ENCODE assay signal across 29 cellular contexts in genomic region chr3:16810593-16811367, GRCh38.
DNase-seq lines count a peak whose midpoint lies in the region; ATAC-seq and TF ChIP-seq lines count a peak whose summit lies in the region.
"Had no signal": no experiment of that assay in that cellular context is flagged by ENCODE, and none has a peak within 500 bp of the region (broad histone marks: within the 10 kb centered on the region; RNA-seq: fewer than 3 reads in every experiment).

No MANE protein-coding gene starts in this region.

- H3K14ac ChIP-seq in H9 (ENCODE audit: insufficient read depth, low read length), result no peak overlapping the region

- H3K36me3 Mint-ChIP-seq in CD4-positive, alpha-beta T cell (ENCODE audit: low read depth), result no peaks in the 10 kb centered on the region
- H3K36me3 Mint-ChIP-seq in H9 (ENCODE audit: insufficient read depth in 1 of 3, low read depth in 3 of 3) (peaks cover 0 to 6% (median 4%) of the 10 kb centered on the region in 3 experiments; a peak in 3 of 7 replicates), WTC11 (peaks cover 5% of the 10 kb centered on the region; the same call in 1 of the 2 replicates)
- peaks cover 3% of the 10 kb centered on the region for H3K36me3 Mint-ChIP-seq in activated naive CD8-positive, alpha-beta T cell treated with anti-CD3 and anti-CD28 coated beads for 36 hours
- H3K36me3 Mint-ChIP-seq: naive B cell; stimulated activated effector memory CD8-positive, alpha-beta T cell treated with anti-CD3 and anti-CD28 coated beads, Interleukin-12 subunit alpha, Interleukin-12 subunit beta, amount 100 ng/mL, for 72 hours had no signal

- ATAC-seq in CD4-positive, alpha-beta T cell (ENCODE audit: poor library complexity), result peak; percentile 29
- ATAC-seq in WTC11 (peak; percentile 51), GM18870 (IDR thresholded peaks at IDR 0.05; ENCODE audit: unreplicated experiment) (no peak), HG03571 (IDR thresholded peaks at IDR 0.05; ENCODE audit: unreplicated experiment) (no peak)
- ATAC-seq: left colon had no signal

- no peak overlapping the region for H4K8ac ChIP-seq in H9 (replicated peaks; ENCODE audit: insufficient read length, low read depth, low read length)
- no peak overlapping the region for H4K8ac ChIP-seq in mesendoderm (ENCODE audit: low read depth, low read length)

- no peak overlapping the region for H3T11ph ChIP-seq in H9 (ENCODE audit: low read length)

- H2BK5ac ChIP-seq in H9 (ENCODE audit: insufficient read length, low read length) (no peak overlapping the region), mesendoderm (ENCODE audit: low read length) (no peak overlapping the region)

- no peaks in the 10 kb centered on the region for H3K23me2 ChIP-seq in H9 (ENCODE audit: insufficient read length, low read depth, low read length, poor library complexity, severe bottlenecking)

- WGBS in H9 (ENCODE audit: extremely low coverage, insufficient read length, low lambda C conversion rate), result no CpG with 5 or more reads among the region's 7 CpGs
- no CpG with 5 or more reads among the region's 7 CpGs for WGBS in mesendoderm (ENCODE audit: extremely low coverage, insufficient coverage, low lambda C conversion rate)

- no peak overlapping the region for H2BK12ac ChIP-seq in H9 (ENCODE audit: insufficient read length, low read depth, low read length)

- H3K18ac ChIP-seq in H9 (ENCODE audit: insufficient read length, low read depth, low read length), result no peak overlapping the region
- H3K18ac ChIP-seq in mesendoderm (ENCODE audit: low read length), result no peak overlapping the region

- H4K5ac ChIP-seq in H9 (ENCODE audit: insufficient read length, low read depth, low read length), result no peak overlapping the region
- H4K5ac ChIP-seq in mesendoderm (ENCODE audit: low read length), result no peak overlapping the region

- POLR2A ChIA-PET in CD4-positive, alpha-beta T cell (lab: Charles Lee), result interaction anchor here (0.6 to 1.9 kb wide), 3 partner anchors 9 to 112 kb away, joined by 3 to 7 read pairs (median 3); no protein-coding TSS in a partner anchor
- POLR2A ChIA-PET in WTC11 (lab: Charles Lee), result interaction anchor here (0.6 to 0.7 kb wide), 2 partner anchors 17 to 27 kb away, joined by 3 to 4 read pairs; no protein-coding TSS in a partner anchor

- no peak overlapping the region for H2BK120ac ChIP-seq in H9 (ENCODE audit: low read depth, low read length, poor library complexity, severe bottlenecking)
- H2BK120ac ChIP-seq in mesendoderm (ENCODE audit: low read depth, low read length), result no peak overlapping the region

- H3K4ac ChIP-seq in H9 (ENCODE audit: low read depth, low read length) (no peak overlapping the region), mesendoderm (ENCODE audit: low read depth, low read length) (no peak overlapping the region)

- no peak overlapping the region for H3K9ac ChIP-seq in H9 (ENCODE audit: extremely low read depth, insufficient read length, low read length)
- H3K9ac ChIP-seq in mesendoderm (ENCODE audit: low read length), result no peak overlapping the region
- H3K9ac ChIP-seq: KMS-11 had no signal

- H2AFZ ChIP-seq in H9 (ENCODE audit: low read length), result no peak overlapping the region

- H2AK5ac ChIP-seq in H9 (ENCODE audit: insufficient read length, low read length) (no peak overlapping the region), mesendoderm (ENCODE audit: low read length) (no peak overlapping the region)

- no peak overlapping the region for H4K91ac ChIP-seq in H9 (ENCODE audit: insufficient read length, low read depth, low read length)

- H3K27ac ChIP-seq in CD4-positive, alpha-beta T cell (ENCODE audit: low read depth, low read length), result no peak overlapping the region
- H3K27ac ChIP-seq in H9 (ENCODE audit: insufficient read length, low read depth, low read length) (no peak overlapping the region), mesendoderm (ENCODE audit: low read depth, low read length) (no peak overlapping the region)
- H3K27ac ChIP-seq: ascending aorta, epithelial cell of prostate, KMS-11, SJSA1, uterus, WERI-Rb-1 had no signal

- H3K23ac ChIP-seq in H9 (ENCODE audit: insufficient read length, low read depth, low read length), result no peak overlapping the region
- no peak overlapping the region for H3K23ac ChIP-seq in mesendoderm (ENCODE audit: low read length)

- H3K79me1 ChIP-seq in H9 (ENCODE audit: insufficient read depth, low read depth, low read length, poor library complexity, severe bottlenecking), result no peaks in the 10 kb centered on the region
- no peaks in the 10 kb centered on the region for H3K79me1 ChIP-seq in mesendoderm (ENCODE audit: low read length)

- H3K4me1 Mint-ChIP-seq in CD4-positive, alpha-beta T cell (ENCODE audit: low read depth), result peaks cover 29% of the 10 kb centered on the region
- peaks cover 33 to 43% of the 10 kb centered on the region in 2 experiments for H3K4me1 Mint-ChIP-seq in H9
- H3K4me1 Mint-ChIP-seq in WTC11, result peaks cover 42% of the 10 kb centered on the region
- peaks cover 17% of the 10 kb centered on the region for H3K4me1 Mint-ChIP-seq in activated naive CD8-positive, alpha-beta T cell treated with anti-CD3 and anti-CD28 coated beads for 36 hours
- H3K4me1 Mint-ChIP-seq: naive B cell had no signal

- H3K79me2 ChIP-seq in H9 (ENCODE audit: insufficient read depth, low read length) (no peaks in the 10 kb centered on the region), mesendoderm (ENCODE audit: control insufficient read depth, insufficient read depth, low read length) (no peaks in the 10 kb centered on the region)

- peak overlapping the region; percentile 18 for H3K4me2 ChIP-seq in H9 (ENCODE audit: insufficient read depth, insufficient read length, low read length)
- H3K4me2 ChIP-seq in mesendoderm (ENCODE audit: low read length), result no peak overlapping the region
- H3K4me2 ChIP-seq: KMS-11, smooth muscle cell had no signal

- H3K4me3 Mint-ChIP-seq in CD4-positive, alpha-beta T cell, result no peak overlapping the region
- no peak overlapping the region; a peak in 1 of 5 replicates for H3K4me3 Mint-ChIP-seq in H9
- H3K4me3 Mint-ChIP-seq in WTC11, result no peak overlapping the region
- H3K4me3 Mint-ChIP-seq in activated naive CD8-positive, alpha-beta T cell treated with anti-CD3 and anti-CD28 coated beads for 36 hours, result no peak overlapping the region
- H3K4me3 Mint-ChIP-seq: activated naive CD4-positive, alpha-beta T cell treated with anti-CD3 and anti-CD28 coated beads for 36 hours; naive B cell; stimulated activated effector memory CD8-positive, alpha-beta T cell treated with anti-CD3 and anti-CD28 coated beads, Interleukin-12 subunit alpha, Interleukin-12 subunit beta, amount 100 ng/mL, for 72 hours; T-helper 1 cell treated with Interleukin-12 subunit alpha and Interleukin-12 subunit beta and Interleukin-4 antibody, amounts not matched to agents 30 μg/mL and 1 μg/mL, for 36 hours had no signal

- no peak overlapping the region for H3K56ac ChIP-seq in H9 (ENCODE audit: insufficient read length, low read depth, low read length)
- H3K56ac ChIP-seq in mesendoderm (ENCODE audit: low read length), result no peak overlapping the region

- H3K4me1 ChIP-seq in H9 (ENCODE audit: insufficient read depth, low read length) (peaks cover 6% of the 10 kb centered on the region; the same call in 1 of the 2 replicates), mesendoderm (ENCODE audit: control insufficient read depth, low read depth, low read length) (no peaks in the 10 kb centered on the region)
- H3K4me1 ChIP-seq: ascending aorta, SJSA1, uterus had no signal

- H3K4me3 ChIP-seq in mesendoderm (ENCODE audit: low read length), result no peak overlapping the region
- H3K4me3 ChIP-seq: ascending aorta, dorsolateral prefrontal cortex, SJSA1, smooth muscle cell, uterus had no signal

- no peak overlapping the region for H2BK20ac ChIP-seq in H9 (ENCODE audit: low read depth, low read length, poor library complexity, severe bottlenecking)

- H3K9me3 ChIP-seq in CD4-positive, alpha-beta T cell (ENCODE audit: control insufficient read depth, low read length), result no peaks in the 10 kb centered on the region
- no peaks in the 10 kb centered on the region for H3K9me3 ChIP-seq in H9 (ENCODE audit: control insufficient read depth, low read depth, low read length)
- H3K9me3 ChIP-seq: ascending aorta, SJSA1, uterus had no signal

- no peaks in the 10 kb centered on the region for H3K27me3 ChIP-seq in CD4-positive, alpha-beta T cell (ENCODE audit: control insufficient read depth, insufficient read depth, low read length)
- H3K27me3 ChIP-seq in H9 (ENCODE audit: insufficient read depth, low read length), result no peaks in the 10 kb centered on the region
- H3K27me3 ChIP-seq in mesendoderm (ENCODE audit: insufficient read depth, low read length, poor library complexity), result no peaks in the 10 kb centered on the region
- H3K27me3 ChIP-seq: ascending aorta, dorsolateral prefrontal cortex, SJSA1, uterus had no signal

- H3K27me3 Mint-ChIP-seq in CD4-positive, alpha-beta T cell, result no peaks in the 10 kb centered on the region
- H3K27me3 Mint-ChIP-seq in H9 (ENCODE audit: low read depth), result no peaks in the 10 kb centered on the region
- peaks cover 5% of the 10 kb centered on the region for H3K27me3 Mint-ChIP-seq in WTC11 (ENCODE audit: low read depth)
- no peaks in the 10 kb centered on the region for H3K27me3 Mint-ChIP-seq in activated naive CD8-positive, alpha-beta T cell treated with anti-CD3 and anti-CD28 coated beads for 36 hours

- H2BK15ac ChIP-seq in H9 (ENCODE audit: low read depth, low read length), result no peak overlapping the region
- H2BK15ac ChIP-seq in mesendoderm (replicated peaks; ENCODE audit: low read depth), result no peak overlapping the region

- H3K9me3 Mint-ChIP-seq in CD4-positive, alpha-beta T cell, result no peaks in the 10 kb centered on the region
- H3K9me3 Mint-ChIP-seq in H9, result peaks cover 0 to 4% of the 10 kb centered on the region in 2 experiments; a peak in 1 of 5 replicates
- peaks cover 28% of the 10 kb centered on the region for H3K9me3 Mint-ChIP-seq in WTC11
- no peaks in the 10 kb centered on the region for H3K9me3 Mint-ChIP-seq in activated naive CD8-positive, alpha-beta T cell treated with anti-CD3 and anti-CD28 coated beads for 36 hours
- H3K9me3 Mint-ChIP-seq: activated naive CD4-positive, alpha-beta T cell treated with anti-CD3 and anti-CD28 coated beads for 36 hours; stimulated activated effector memory CD8-positive, alpha-beta T cell treated with anti-CD3 and anti-CD28 coated beads, Interleukin-12 subunit alpha, Interleukin-12 subunit beta, amount 100 ng/mL, for 72 hours had no signal

- H4K20me1 ChIP-seq in H9 (ENCODE audit: control insufficient read depth, insufficient read depth, insufficient read length), result no peaks in the 10 kb centered on the region

- CTCF ChIA-PET in CD4-positive, alpha-beta T cell (lab: Charles Lee), result no interaction called here
- CTCF ChIA-PET in WTC11 (lab: Charles Lee), result interaction anchor here (0.7 to 2.0 kb wide), 7 partner anchors 11 to 260 kb away, joined by 3 to 7 read pairs (median 4); no protein-coding TSS in a partner anchor

- TF ChIP-seq CTCF in CD4-positive, alpha-beta T cell (IDR thresholded peaks at IDR 0.05), result no peak
- TF ChIP-seq CTCF in H9 (conservative IDR thresholded peaks at IDR 0.05), result no peak
- TF ChIP-seq CTCF in WTC11 (IDR thresholded peaks at IDR 0.05), result no peak

- H3K36me3 ChIP-seq in mesendoderm (ENCODE audit: control insufficient read depth, insufficient read depth, low read length), result no peaks in the 10 kb centered on the region
- H3K36me3 ChIP-seq: ascending aorta, SJSA1, uterus, WERI-Rb-1 had no signal

- H3K27ac Mint-ChIP-seq in CD4-positive, alpha-beta T cell, result no peak overlapping the region
- H3K27ac Mint-ChIP-seq in H9 (peak overlapping the region; percentile 20 to 56 (median 54); a peak in 4 of 7 replicates), WTC11 (no peak overlapping the region; the same call in 1 of the 2 replicates)
- H3K27ac Mint-ChIP-seq in activated naive CD8-positive, alpha-beta T cell treated with anti-CD3 and anti-CD28 coated beads for 36 hours, result no peak overlapping the region
- H3K27ac Mint-ChIP-seq: activated naive CD4-positive, alpha-beta T cell treated with anti-CD3 and anti-CD28 coated beads for 36 hours; stimulated activated effector memory CD8-positive, alpha-beta T cell treated with anti-CD3 and anti-CD28 coated beads, Interleukin-12 subunit alpha, Interleukin-12 subunit beta, amount 100 ng/mL, for 72 hours; T-helper 1 cell treated with Interleukin-12 subunit alpha and Interleukin-12 subunit beta and Interleukin-4 antibody, amounts not matched to agents 30 μg/mL and 1 μg/mL, for 36 hours had no signal

- no peak for DNase-seq in CD4-positive, alpha-beta T cell
- DNase-seq in H9 (no peak), WTC11 (ENCODE audit: low spot score) (no peak), mesendoderm (peak; percentile 14)
- no peak for DNase-seq in stimulated activated CD4-positive, alpha-beta T cell treated with anti-CD3 and anti-CD28 coated beads, Interleukin-4, amount 100 ng/mL, for 4 hours
- DNase-seq in activated naive CD8-positive, alpha-beta T cell treated with anti-CD3 and anti-CD28 coated beads for 36 hours, result no peak
- DNase-seq: ACHN; activated naive CD4-positive, alpha-beta T cell treated with anti-CD3 and anti-CD28 coated beads for 36 hours; Calu3; dorsolateral prefrontal cortex; EL; head of caudate nucleus; left colon; naive B cell; NCI-H1436 treated with DMSO at 0.1 percent for 48 hours; NCI-H524; retina; stimulated activated CD4-positive, alpha-beta T cell treated with anti-CD3 and anti-CD28 coated beads, Interleukin-2, amount 100 ng/mL, for 24 hours; uterus; WERI-Rb-1 had no signal

- intact Hi-C loops in CD4-positive, alpha-beta T cell (cut with DNase I, micrococcal nuclease), result loop anchor here in 1 of 2 experiments (5.0 kb wide), 1 partner anchor 417 kb away; no protein-coding TSS in a partner anchor

Comparison
In these comparisons a context has a peak if more than half of its experiments do, and no peak if none do; other contexts are left out.
1. ATAC-seq: peak in CD4-positive, alpha-beta T cell (single experiment) and WTC11 (single experiment); none in GM18870 (single experiment) and HG03571 (single experiment).
2. H3K27ac Mint-ChIP-seq: peak in H9 (3 of 3); none in CD4-positive, alpha-beta T cell (single experiment), WTC11 (single experiment) and activated naive CD8-positive, alpha-beta T cell treated with anti-CD3 and anti-CD28 coated beads for 36 hours (single experiment).